Comparison of ENCODE assay signal across 1 cellular context in genomic region chr15:55615445-55615844, GRCh38.
TF ChIP-seq lines count a peak whose summit lies in the region.

No MANE protein-coding gene starts in this region.

TF ChIP-seq in SK-N-SH, 30 proteins besides CTCF, POLR2A, EP300 and RAD21 (continued from another document):
- TF ChIP-seq ZBTB33 (IDR thresholded peaks at IDR 0.05; ENCODE audit: borderline replicate concordance, low read depth) = no peak
- TF ChIP-seq POLR2AphosphoS5 (IDR thresholded peaks at IDR 0.05; ENCODE audit: low read depth, low read length) = no peak
